Comparison of ENCODE assay signal across 8 cellular contexts in genomic region chr1:239386453-239387303, GRCh38. TPM values are rescaled to one million over a fixed set of nuclear protein-coding genes. Genes with fewer than 3 reads are reported as not detected.
A peak's percentile ranks its signal among the peaks of the same experiment; 100 is the strongest.
DNase-seq lines count a peak whose midpoint lies in the region; ATAC-seq and TF ChIP-seq lines count a peak whose summit lies in the region.

Gene CHRM3 (plus strand): TSS chr1:239386568. CDS start chr1:239907452, 520,884 bp downstream.

- peaks cover 16 to 26% of the 10 kb centered on the region in 2 donors for H3K27me3 ChIP-seq in duodenal mucosa (ENCODE audit: control insufficient read depth in 1 of 2, insufficient read depth in 2 of 2, low read length in 2 of 2)
- no peaks in the 10 kb centered on the region for H3K27me3 ChIP-seq in thoracic aorta (replicated peaks; ENCODE audit: insufficient read depth)

- H3K27ac ChIP-seq in RWPE1 = no peak within 1 kb of the TSS
- no peak within 1 kb of the TSS for H3K27ac ChIP-seq in duodenal mucosa (ENCODE audit: low read depth, low read length)
- H3K27ac ChIP-seq in thoracic aorta = no peak within 1 kb of the TSS

- H3K4me1 Mint-ChIP-seq in activated CD4-positive, alpha-beta T cell treated with anti-CD3 and anti-CD28 coated beads for 36 hours = peaks cover 24% of the 10 kb centered on the region

- intact Hi-C loops in activated CD4-positive, alpha-beta T cell treated with anti-CD3 and anti-CD28 coated beads for 36 hours (cut with DNase I, micrococcal nuclease) = no loop called here

- peak; percentile 30; the same call in 1 of the 2 replicates for TF ChIP-seq CTCF in RWPE1 (conservative IDR thresholded peaks at IDR 0.05; ENCODE audit: low read depth)
- TF ChIP-seq CTCF in thoracic aorta (IDR thresholded peaks at IDR 0.05) = no peak
- no peak for TF ChIP-seq CTCF in GM13977 (IDR thresholded peaks at IDR 0.05; ENCODE audit: extremely low read depth, insufficient read depth, missing control alignments)

- ATAC-seq in activated CD4-positive, alpha-beta T cell treated with anti-CD3 and anti-CD28 coated beads for 36 hours = peak; percentile 82
- ATAC-seq in thoracic aorta (ENCODE audit: insufficient number of reproducible peaks, low FRiP score, low read depth) = no peak
- ATAC-seq in HG03097 (IDR thresholded peaks at IDR 0.05; ENCODE audit: low FRiP score, unreplicated experiment) = no peak

- peak within 1 kb of the TSS; percentile 52 to 57 for H3K9ac ChIP-seq in duodenal mucosa (ENCODE audit: low read depth in 1 of 2, low read length in 2 of 2)

- H3K36me3 Mint-ChIP-seq in activated CD4-positive, alpha-beta T cell treated with anti-CD3 and anti-CD28 coated beads for 36 hours (ENCODE audit: low read depth) = no peaks in the 10 kb centered on the region

- POLR2A ChIA-PET in activated CD4-positive, alpha-beta T cell treated with anti-CD3 and anti-CD28 coated beads for 36 hours (lab: Charles Lee) = no interaction called here
- POLR2A ChIA-PET in RWPE1 (lab: Yijun Ruan, JAX; ENCODE audit: low non-redundant PET) = interaction anchor here (0.9 kb wide), 1 partner anchor 428 kb away, joined by 3 read pairs; no protein-coding TSS in a partner anchor

- peak within 1 kb of the TSS; percentile 78 for H3K4me3 Mint-ChIP-seq in activated CD4-positive, alpha-beta T cell treated with anti-CD3 and anti-CD28 coated beads for 36 hours

- in situ Hi-C loops in GM13977 (cut with MboI; ENCODE audit: low pct_unique_long_range_greater_than_20kb, low sequenced_read_pairs, unreplicated experiment) = no loop called here

- peak; percentile 54 for DNase-seq in activated CD4-positive, alpha-beta T cell treated with anti-CD3 and anti-CD28 coated beads for 36 hours
- DNase-seq in activated CD4-positive, alpha-beta T cell treated with anti-CD3 and anti-CD28 coated beads for 1 hour = no peak
- DNase-seq in RWPE1 (ENCODE audit: low spot score) = peak; percentile 59
- peak; percentile 51 for DNase-seq in middle frontal gyrus (ENCODE audit: extremely low spot score, low spot score)
- DNase-seq in thoracic aorta (ENCODE audit: low spot score) = no peak
- no peak for DNase-seq in GM13977 (ENCODE audit: low spot score)

- H3K27me3 Mint-ChIP-seq in activated CD4-positive, alpha-beta T cell treated with anti-CD3 and anti-CD28 coated beads for 36 hours = peaks cover 53% of the 10 kb centered on the region

- H3K9me3 ChIP-seq in duodenal mucosa (ENCODE audit: control insufficient read depth in 1 of 2, low read length in 2 of 2) (no peaks in the 10 kb centered on the region), thoracic aorta (no peaks in the 10 kb centered on the region)

- H3K4me1 ChIP-seq in duodenal mucosa (ENCODE audit: control insufficient read depth in 1 of 2, insufficient read depth in 2 of 2, low read length in 2 of 2) = peaks cover 0 to 4% of the 10 kb centered on the region in 2 donors
- H3K4me1 ChIP-seq in thoracic aorta (ENCODE audit: control insufficient read depth in 1 of 2, low read depth in 2 of 2) = peaks cover 7 to 19% of the 10 kb centered on the region in 2 donors

- H3K4me3 ChIP-seq in duodenal mucosa (ENCODE audit: low read depth in 1 of 2, low read length in 2 of 2) (peak within 1 kb of the TSS; percentile 72 to 74), thoracic aorta (peak within 1 kb of the TSS; percentile 68)

- no peak within 1 kb of the TSS for H3K27ac Mint-ChIP-seq in activated CD4-positive, alpha-beta T cell treated with anti-CD3 and anti-CD28 coated beads for 36 hours

- CTCF ChIA-PET in activated CD4-positive, alpha-beta T cell treated with anti-CD3 and anti-CD28 coated beads for 36 hours (lab: Charles Lee) = interaction anchor here (0.6 kb wide), 1 partner anchor 511 kb away, joined by 3 read pairs; no protein-coding TSS in a partner anchor
- CTCF ChIA-PET in RWPE1 (lab: Yijun Ruan, JAX) = interaction anchor here (0.6 kb wide), 1 partner anchor 335 kb away, joined by 3 read pairs; no protein-coding TSS in a partner anchor

- no peaks in the 10 kb centered on the region for H3K9me3 Mint-ChIP-seq in activated CD4-positive, alpha-beta T cell treated with anti-CD3 and anti-CD28 coated beads for 36 hours (ENCODE audit: low read depth)

- H3K36me3 ChIP-seq in duodenal mucosa (ENCODE audit: control insufficient read depth in 1 of 2, insufficient read depth in 2 of 2, low read length in 2 of 2) (no peaks in the 10 kb centered on the region), thoracic aorta (no peaks in the 10 kb centered on the region)

RNA-seq across cellular contexts. Expression of gene CHRM3, which starts in this region (rescaled TPM):
- total RNA-seq in activated CD4-positive, alpha-beta T cell treated with anti-CD3 and anti-CD28 coated beads for 36 hours = under 1 TPM; 0.11 to 0.21 TPM
- 1 to 10 TPM; 2.5 to 4.2 TPM for total RNA-seq in thoracic aorta

Comparison
In these comparisons a context has a peak if more than half of its experiments do, and no peak if none do; other contexts are left out.
1. Peak in DNase-seq and ATAC-seq in activated CD4-positive, alpha-beta T cell treated with anti-CD3 and anti-CD28 coated beads for 36 hours; RNA of the gene not detected or under 1 TPM.
2. DNase-seq: peak in RWPE1 (single experiment) and middle frontal gyrus (single experiment); none in activated CD4-positive, alpha-beta T cell treated with anti-CD3 and anti-CD28 coated beads for 1 hour (single experiment), thoracic aorta (single experiment) and GM13977 (single experiment).